Comparison of ENCODE assay signal across 11 cellular contexts in genomic region chr16:3642397-3643094, GRCh38. TPM values are rescaled to one million over a fixed set of nuclear protein-coding genes. Genes with fewer than 3 reads are reported as not detected.
DNase-seq lines count a peak whose midpoint lies in the region; ATAC-seq, FAIRE-seq and TF ChIP-seq lines count a peak whose summit lies in the region.
"Had no signal": no experiment of that assay in that cellular context is flagged by ENCODE, and none has a peak within 500 bp of the region (broad histone marks: within the 10 kb centered on the region; RNA-seq: fewer than 3 reads in every experiment).

No MANE protein-coding gene starts in this region.

- no peak overlapping the region for H3K4me3 ChIP-seq in BLaER1 treated with 17β-estradiol and CSF1 and Interleukin-3, amounts not matched to agents 10 nM and 100 nM
- H3K4me3 ChIP-seq in HEK293 (ENCODE audit: low read depth, low read length) = no peak overlapping the region
- no peak overlapping the region for H3K4me3 ChIP-seq in bronchial epithelial cell (ENCODE audit: low read depth, low read length)
- H3K4me3 ChIP-seq in lower lobe of right lung = no peak overlapping the region

- H3K9me3 ChIP-seq in BLaER1 treated with 17β-estradiol and CSF1 and Interleukin-3, amounts not matched to agents 10 nM and 100 nM (replicated peaks in 1 of 11) = peaks cover 0 to 7% (median 0%) of the 10 kb centered on the region in 11 experiments; a peak in 1 of 22 replicates
- H3K9me3 ChIP-seq in HEK293 (ENCODE audit: control insufficient read depth, insufficient read depth, low read depth, low read length) (no peaks in the 10 kb centered on the region), lower lobe of right lung (no peaks in the 10 kb centered on the region)

- POLR2A ChIA-PET in HEK293 (lab: Yijun Ruan, JAX) = interaction anchor here (1.4 kb wide), 1 partner anchor 185 kb away, joined by 3 read pairs; no protein-coding TSS in a partner anchor

- H3K27me3 ChIP-seq in BLaER1 treated with 17β-estradiol and CSF1 and Interleukin-3, amounts not matched to agents 10 nM and 100 nM = no peaks in the 10 kb centered on the region
- H3K27me3 ChIP-seq in bronchial epithelial cell (ENCODE audit: control insufficient read depth, insufficient read depth, low read length) = no peaks in the 10 kb centered on the region
- H3K27me3 ChIP-seq in lower lobe of right lung (ENCODE audit: low read depth) = no peaks in the 10 kb centered on the region

- no peak for TF ChIP-seq POLR2A in H54 (IDR thresholded peaks at IDR 0.05; ENCODE audit: low read depth, low read length)

- H3K9ac ChIP-seq in BLaER1 treated with 17β-estradiol and CSF1 and Interleukin-3, amounts not matched to agents 10 nM and 100 nM = peak overlapping the region in 4 of 11 experiments; percentile 2 to 24 (median 4); a peak in 3 of 22 replicates

- H3K4me1 ChIP-seq in BLaER1 treated with 17β-estradiol and CSF1 and Interleukin-3, amounts not matched to agents 10 nM and 100 nM = peaks cover 51 to 71% (median 63%) of the 10 kb centered on the region in 10 experiments
- H3K4me1 ChIP-seq in HEK293 (ENCODE audit: control insufficient read depth, insufficient read depth, low read length) = peaks cover 13% of the 10 kb centered on the region
- H3K4me1 ChIP-seq in lower lobe of right lung = peaks cover 3% of the 10 kb centered on the region

- CTCF ChIA-PET in HEK293 (lab: Yijun Ruan, JAX) = interaction anchor here (1.0 kb wide), 1 partner anchor 16 kb away, joined by 6 read pairs; no protein-coding TSS in a partner anchor

- no peak for ATAC-seq in lower lobe of right lung
- no peak for ATAC-seq in HG02981 (IDR thresholded peaks at IDR 0.05; ENCODE audit: unreplicated experiment)

- intact Hi-C loops in lower lobe of right lung (cut with DNase I) = no loop called here

- peaks cover 0 to 37% (median 0%) of the 10 kb centered on the region in 11 experiments; a peak in 7 of 22 replicates for H4K20me1 ChIP-seq in BLaER1 treated with 17β-estradiol and CSF1 and Interleukin-3, amounts not matched to agents 10 nM and 100 nM

- FAIRE-seq in bronchial epithelial cell (lab: Jason Lieb, UNC) (peak; percentile 50), H54 (lab: Jason Lieb, UNC) (no peak)
- FAIRE-seq: frontal cortex had no signal

- TF ChIP-seq CTCF in HEK293 (tag by site-specific recombination; IDR thresholded peaks at IDR 0.05) (no peak), bronchial epithelial cell (IDR thresholded peaks at IDR 0.05; ENCODE audit: insufficient read depth, low read length, severe bottlenecking) (no peak), lower lobe of right lung (IDR thresholded peaks at IDR 0.05) (no peak)

- peaks cover 0 to 45% (median 22%) of the 10 kb centered on the region in 11 experiments; a peak in 17 of 22 replicates for H3K36me3 ChIP-seq in BLaER1 treated with 17β-estradiol and CSF1 and Interleukin-3, amounts not matched to agents 10 nM and 100 nM
- peaks cover 0 to 10% of the 10 kb centered on the region in 2 experiments; a peak in 2 of 3 replicates for H3K36me3 ChIP-seq in HEK293 (ENCODE audit: control insufficient read depth in 2 of 2, insufficient read depth in 1 of 2, low read length in 2 of 2)
- H3K36me3 ChIP-seq in bronchial epithelial cell (ENCODE audit: control insufficient read depth, insufficient read depth, low read length) = peaks cover 3% of the 10 kb centered on the region
- peaks cover 32% of the 10 kb centered on the region for H3K36me3 ChIP-seq in lower lobe of right lung

- peak; percentile 72 for DNase-seq in bronchial epithelial cell (ENCODE audit: low read depth)
- peak; percentile 10 for DNase-seq in lower lobe of right lung
- no peak for DNase-seq in T1000 (lab: John Stamatoyannopoulos, UW)
- DNase-seq in NCI-H2029 treated with DMSO at 0.1 percent for 48 hours (lab: John Stamatoyannopoulos, UW) = no peak
- DNase-seq in H54 (ENCODE audit: insufficient read length, low spot score) = no peak
- DNase-seq: activated naive CD8-positive, alpha-beta T cell treated with anti-CD3 and anti-CD28 coated beads, Interleukin-2, amount 10 ng/mL, durations not matched to agents 7 days and 5 days; NCI-H1694 had no signal

- peak overlapping the region; percentile 20 to 71 (median 59); a peak in 21 of 22 replicates for H3K4me2 ChIP-seq in BLaER1 treated with 17β-estradiol and CSF1 and Interleukin-3, amounts not matched to agents 10 nM and 100 nM

- H3K27ac ChIP-seq in BLaER1 treated with 17β-estradiol and CSF1 and Interleukin-3, amounts not matched to agents 10 nM and 100 nM = peak overlapping the region in 5 of 11 experiments; percentile 15 to 43 (median 35); a peak in 7 of 22 replicates
- H3K27ac ChIP-seq in HEK293 (ENCODE audit: extremely low read depth, low read depth, low read length) = no peak overlapping the region
- H3K27ac ChIP-seq in lower lobe of right lung = no peak overlapping the region

TF ChIP-seq in HEK293, 187 proteins besides CTCF, POLR2A, EP300 and RAD21 (continues in another document):
- TF ChIP-seq ZNF704 (tag by site-specific recombination; IDR thresholded peaks at IDR 0.05) = no peak
- TF ChIP-seq TCF7L2 (IDR thresholded peaks at IDR 0.05; ENCODE audit: borderline replicate concordance, low read depth, low read length) = no peak
- TF ChIP-seq ZBTB17 (tag by site-specific recombination; IDR thresholded peaks at IDR 0.05) = 0 out of 2 replicates have a peak, but pooled peaks have one; percentile 26
- TF ChIP-seq ZNF449 (tag by site-specific recombination; IDR thresholded peaks at IDR 0.05) = peak; percentile 23; the same call in 1 of the 2 replicates
- no peak for TF ChIP-seq ZNF302 (tag by site-specific recombination; IDR thresholded peaks at IDR 0.05; ENCODE audit: low read depth)
- no peak for TF ChIP-seq ZBTB6 (tag by site-specific recombination; IDR thresholded peaks at IDR 0.05)
- TF ChIP-seq ZIC2 (tag by site-specific recombination; IDR thresholded peaks at IDR 0.05) = peak; percentile 77
- TF ChIP-seq ZNF530 (tag by site-specific recombination; IDR thresholded peaks at IDR 0.05; ENCODE audit: low read depth) = no peak
- TF ChIP-seq KLF9 (tag by site-specific recombination; IDR thresholded peaks at IDR 0.05; ENCODE audit: low read depth) = peak; percentile 26; the same call in 1 of the 2 replicates
- TF ChIP-seq ZBTB7A (tag by site-specific recombination; IDR thresholded peaks at IDR 0.05; ENCODE audit: low read depth) = no peak
- peak; percentile 76 for TF ChIP-seq PRDM10 (tag by site-specific recombination; IDR thresholded peaks at IDR 0.05)

RNA-seq across cellular contexts. Expression of gene DNASE1, which starts 11.9 kb away (rescaled TPM):
- total RNA-seq in bronchial epithelial cell = 6.8 and 12.3 TPM in 2 replicates
- 14.3 TPM for total RNA-seq in lower lobe of right lung

RNA-seq across cellular contexts. Expression of gene SLX4, which starts 31.1 kb away (rescaled TPM):
- total RNA-seq in bronchial epithelial cell (1.3 and 2.4 TPM in 2 replicates), lower lobe of right lung (5.7 TPM)

Comparison
In these comparisons a context has a peak if more than half of its experiments do, and no peak if none do; other contexts are left out.
1. DNase-seq: peak in bronchial epithelial cell (single experiment) and lower lobe of right lung (single experiment); none in T1000 (single experiment), NCI-H2029 treated with DMSO at 0.1 percent for 48 hours (single experiment) and H54 (single experiment).